8 cellular contexts compared by ENCODE assay signal in genomic region chr1:10943991-10944730, GRCh38.
DNase-seq lines count a peak whose midpoint lies in the region; ATAC-seq and TF ChIP-seq lines count a peak whose summit lies in the region.

No MANE protein-coding gene starts in this region.

- DNase-seq in H7 (peak; percentile 43), OCI-M1 (lab: John Stamatoyannopoulos, UW) (peak; percentile 42), fibroblast of the aortic adventitia (ENCODE audit: low read depth) (peak; percentile 63), T-helper 9 cell (no peak)
- no peak for DNase-seq in activated naive CD4-positive, alpha-beta T cell (lab: John Stamatoyannopoulos, UW)
- no peak for DNase-seq in activated T-cell treated with anti-CD3 and anti-CD28 coated beads, Interleukin-2, amount 50 U/mL, for 1 hour

- no peaks in the 10 kb centered on the region for H3K36me3 ChIP-seq in H7 (replicated peaks; ENCODE audit: control insufficient read depth, insufficient read depth, low read length)

- TF ChIP-seq CTCF in fibroblast of the aortic adventitia (IDR thresholded peaks at IDR 0.05; ENCODE audit: insufficient read depth, low read length), result no peak

- H3K27me3 ChIP-seq in H7 (ENCODE audit: control insufficient read depth, insufficient read depth, low read length), result no peaks in the 10 kb centered on the region

- no peak for ATAC-seq in HG02884 (IDR thresholded peaks at IDR 0.05; ENCODE audit: unreplicated experiment)

- peak overlapping the region in 3 of 21 experiments; percentile 6 to 27 (median 7) for H3K27ac ChIP-seq in skin epidermis

- H3K4me3 ChIP-seq in H7 (ENCODE audit: insufficient read depth, low read depth, low read length), result no peak overlapping the region
- peak overlapping the region; percentile 23 for H3K4me3 ChIP-seq in fibroblast of the aortic adventitia (ENCODE audit: low read depth, low read length)
- peak overlapping the region in 4 of 7 experiments; percentile 5 to 26 (median 10) for H3K4me3 ChIP-seq in skin epidermis

Comparison
In these comparisons a context has a peak if more than half of its experiments do, and no peak if none do; other contexts are left out.
1. DNase-seq: peak in H7 (single experiment), OCI-M1 (single experiment) and fibroblast of the aortic adventitia (single experiment); none in activated naive CD4-positive, alpha-beta T cell (0 of 4), T-helper 9 cell (single experiment) and activated T-cell treated with anti-CD3 and anti-CD28 coated beads, Interleukin-2, amount 50 U/mL, for 1 hour (single experiment).